ENCODE assay signal across 1 cellular context in genomic region chr22:39889924-39890323, GRCh38. TPM values are rescaled to one million over a fixed set of nuclear protein-coding genes. Genes with fewer than 3 reads are reported as not detected.
"Had no signal": no experiment of that assay in that cellular context is flagged by ENCODE, and none has a peak within 500 bp of the region (broad histone marks: within the 10 kb centered on the region; RNA-seq: fewer than 3 reads in every experiment).

No MANE protein-coding gene starts in this region.

RNA-seq across cellular contexts. Expression of gene ENTHD1, which starts 3.6 kb away (rescaled TPM):
- total RNA-seq: G401 had no signal
